2 cellular contexts compared by ENCODE assay signal in the genomic region with DNA sequence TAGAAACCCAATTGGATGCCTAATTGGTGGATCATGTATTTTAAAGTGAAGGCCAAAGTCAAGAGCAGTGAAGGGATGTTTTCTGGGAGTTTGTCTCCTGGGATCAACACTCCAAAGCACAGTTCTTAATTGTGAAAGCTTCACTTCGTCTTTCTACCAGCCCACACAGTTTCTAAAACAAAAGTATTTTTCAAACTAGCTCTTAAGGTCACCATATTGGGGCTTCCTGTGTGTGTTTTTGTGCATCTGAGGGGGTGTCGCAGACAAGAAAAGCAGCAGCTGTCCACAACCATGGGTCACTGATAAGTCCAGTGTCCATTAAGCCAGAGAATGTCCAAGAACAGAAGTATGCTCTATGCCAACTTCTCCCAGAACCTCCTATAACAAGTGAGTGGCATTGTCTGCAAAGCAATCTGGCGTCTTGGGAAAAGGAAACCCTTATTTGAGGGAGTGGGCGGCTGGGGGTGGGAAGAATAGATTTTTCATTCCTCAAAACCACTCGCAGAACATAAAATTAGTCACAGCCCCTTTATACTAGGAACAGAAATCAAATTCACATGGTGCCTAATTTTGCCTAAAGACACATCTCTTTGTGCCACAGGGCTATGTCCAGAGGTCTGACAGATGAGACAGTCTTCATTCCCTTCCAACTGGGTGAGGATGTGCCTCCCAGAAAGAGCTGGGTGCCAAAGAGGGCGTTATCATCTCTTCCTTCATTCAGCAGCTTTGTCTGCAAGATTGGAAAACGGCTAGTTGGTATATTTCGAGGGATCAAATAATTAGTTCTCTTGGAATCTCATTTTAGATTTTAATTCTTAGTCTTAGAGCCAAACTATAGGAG.
A peak's percentile ranks its signal among the peaks of the same experiment; 100 is the strongest.
TF ChIP-seq lines count a peak whose summit lies in the region.

No MANE protein-coding gene starts in this region.

TF ChIP-seq in HEK293, 187 proteins besides CTCF, POLR2A, EP300 and RAD21:
- TF ChIP-seq ZNF585B (tag by site-specific recombination; IDR thresholded peaks at IDR 0.05) (no peak), ZFHX2 (tag by site-specific recombination; conservative IDR thresholded peaks at IDR 0.05) (0 out of 2 replicates have a peak, but pooled peaks have one; percentile 19)

TF ChIP-seq in K562, 482 proteins besides CTCF, POLR2A, EP300 and RAD21:
- TF ChIP-seq EZH2 (IDR thresholded peaks at IDR 0.05; ENCODE audit: borderline replicate concordance, low read depth, low read length) = no peak
- 0 out of 2 replicates have a peak, but pooled peaks have one; percentile 9 for TF ChIP-seq EGR1 (conservative IDR thresholded peaks at IDR 0.05)
